8 cellular contexts compared by ENCODE assay signal in genomic region chr12:1093166-1093751, GRCh38.
DNase-seq lines count a peak whose midpoint lies in the region; ATAC-seq and TF ChIP-seq lines count a peak whose summit lies in the region.

No MANE protein-coding gene starts in this region.

- no peak for TF ChIP-seq EP300 in suprapubic skin (IDR thresholded peaks at IDR 0.05)

- H3K4me1 ChIP-seq in suprapubic skin, result peaks cover 2% of the 10 kb centered on the region

- H3K27me3 ChIP-seq in suprapubic skin, result no peaks in the 10 kb centered on the region

- peak; percentile 40 to 67 for TF ChIP-seq CTCF in suprapubic skin (IDR thresholded peaks at IDR 0.05)

- no peaks in the 10 kb centered on the region for H3K36me3 ChIP-seq in suprapubic skin

- peaks cover 2 to 8% of the 10 kb centered on the region in 2 donors for H3K4me1 Mint-ChIP-seq in immature natural killer cell

- H3K36me3 Mint-ChIP-seq in immature natural killer cell, result no peaks in the 10 kb centered on the region

- TF ChIP-seq POLR2A in suprapubic skin (IDR thresholded peaks at IDR 0.05), result no peak

- DNase-seq in DMS79 (lab: John Stamatoyannopoulos, UW) (peak; percentile 10), HPDE6-E6E7 (ENCODE audit: extremely low spot score) (peak; percentile 21), NCI-H82 (lab: John Stamatoyannopoulos, UW) (peak; percentile 79), astrocyte of the hippocampus (ENCODE audit: low read depth, low spot score) (peak; percentile 76), immature natural killer cell (peak; percentile 12 to 37 (median 26)), suprapubic skin (ENCODE audit: low spot score in 2 of 2) (no peak)

- peak overlapping the region in 1 of 6 donors; percentile 58 for H3K27ac Mint-ChIP-seq in immature natural killer cell

- no peaks in the 10 kb centered on the region for H3K9me3 Mint-ChIP-seq in immature natural killer cell

- ATAC-seq in GM21360 (IDR thresholded peaks at IDR 0.05; ENCODE audit: unreplicated experiment) (no peak), GM18858 (IDR thresholded peaks at IDR 0.05; ENCODE audit: unreplicated experiment) (no peak)

- H3K27ac ChIP-seq in suprapubic skin, result no peak overlapping the region

- no peak overlapping the region for H3K4me3 Mint-ChIP-seq in immature natural killer cell

- H3K4me3 ChIP-seq in suprapubic skin, result no peak overlapping the region

- no peaks in the 10 kb centered on the region for H3K9me3 ChIP-seq in suprapubic skin

- WGBS in suprapubic skin, result 58% methylated on average over 6 of the region's 6 CpGs

- H3K27me3 Mint-ChIP-seq in immature natural killer cell (ENCODE audit: low read depth in 3 of 3), result no peaks in the 10 kb centered on the region

Comparison
In these comparisons a context has a peak if more than half of its experiments do, and no peak if none do; other contexts are left out.
1. DNase-seq: peak in DMS79 (single experiment), HPDE6-E6E7 (single experiment), NCI-H82 (single experiment), astrocyte of the hippocampus (single experiment) and immature natural killer cell (3 of 3); none in suprapubic skin (0 of 2).